In genomic region chr3:126872701-126873100, GRCh38 we compare ENCODE assay signal across 25 cellular contexts.
DNase-seq lines count a peak whose midpoint lies in the region; ATAC-seq, FAIRE-seq and TF ChIP-seq lines count a peak whose summit lies in the region.
"Had no signal": no experiment of that assay in that cellular context is flagged by ENCODE, and none has a peak within 500 bp of the region (broad histone marks: within the 10 kb centered on the region; RNA-seq: fewer than 3 reads in every experiment).

No MANE protein-coding gene starts in this region.

- no peaks in the 10 kb centered on the region for H3K9me3 Mint-ChIP-seq in MCF 10A (ENCODE audit: unreplicated experiment)
- no peaks in the 10 kb centered on the region for H3K9me3 Mint-ChIP-seq in neural crest cell
- H3K9me3 Mint-ChIP-seq: CD4-positive, alpha-beta memory T cell had no signal

- no peaks in the 10 kb centered on the region for H3K36me3 Mint-ChIP-seq in MCF 10A (ENCODE audit: insufficient read depth, unreplicated experiment)
- peaks cover 4% of the 10 kb centered on the region for H3K36me3 Mint-ChIP-seq in neural crest cell (ENCODE audit: low read depth)
- H3K36me3 Mint-ChIP-seq: CD14-positive monocyte had no signal

- no peaks in the 10 kb centered on the region for H3K4me1 ChIP-seq in mammary epithelial cell (ENCODE audit: insufficient read depth, low read length)
- H3K4me1 ChIP-seq in H1 (replicated peaks in 1 of 4; ENCODE audit: control insufficient read depth in 3 of 4, insufficient read depth in 4 of 4, low read length in 3 of 4), result no peaks in the 10 kb centered on the region
- H3K4me1 ChIP-seq: A549; BLaER1 treated with 17β-estradiol and CSF1 and Interleukin-3, amounts not matched to agents 10 nM and 100 nM had no signal

- no peak overlapping the region for H3K14ac ChIP-seq in H1 (ENCODE audit: insufficient read length)

- no peak overlapping the region for H4K91ac ChIP-seq in H1 (replicated peaks; ENCODE audit: insufficient read length, low read length)

- H3K18ac ChIP-seq in H1 (ENCODE audit: extremely low read depth, low read length), result no peak overlapping the region

- 0 out of 2 replicates have a peak overlapping the region, but pooled peaks have one; percentile 2 for H2BK12ac ChIP-seq in H1 (ENCODE audit: low read depth, low read length)

- H3K79me2 ChIP-seq in mammary epithelial cell (ENCODE audit: insufficient read depth, low read length) (no peaks in the 10 kb centered on the region), H1 (ENCODE audit: control insufficient read depth in 1 of 2, insufficient read depth in 2 of 2, low read length in 2 of 2) (no peaks in the 10 kb centered on the region)

- in situ Hi-C loops in mammary epithelial cell (cut with MboI; ENCODE audit: low sequenced_read_pairs in 2 of 2), result no loop called here

- no peak overlapping the region for H3K4ac ChIP-seq in H1 (replicated peaks; ENCODE audit: insufficient read length, low read depth, low read length)

- intact Hi-C loops in MCF 10A (cut with micrococcal nuclease) (no loop called here), mammary epithelial cell (cut with micrococcal nuclease) (no loop called here)

- no peak for TF ChIP-seq EP300 in H1 (IDR thresholded peaks at IDR 0.05; ENCODE audit: borderline replicate concordance in 1 of 2, low read depth in 2 of 2, low read length in 2 of 2)

- H3K27ac Mint-ChIP-seq in MCF 10A (ENCODE audit: low read depth, unreplicated experiment) (no peak overlapping the region), neural crest cell (ENCODE audit: unreplicated experiment) (peak overlapping the region; percentile 91)
- H3K27ac Mint-ChIP-seq: CD14-positive monocyte had no signal

- ATAC-seq in left lobe of liver (no peak), HG02885 (IDR thresholded peaks at IDR 0.05; ENCODE audit: poor library complexity, unreplicated experiment) (no peak), GM21423 (IDR thresholded peaks at IDR 0.05; ENCODE audit: unreplicated experiment) (no peak)
- ATAC-seq: A549, GM12878 had no signal

- no peak for TF ChIP-seq RAD21 in H1 (IDR thresholded peaks at IDR 0.05 in 1 of 2, conservative IDR thresholded peaks at IDR 0.05 in 1 of 2; ENCODE audit: low read depth in 2 of 2, low read length in 2 of 2)

- H4K5ac ChIP-seq in H1 (ENCODE audit: insufficient read length, low read depth, low read length), result no peak overlapping the region

- CTCF ChIA-PET in MCF 10A (lab: Yijun Ruan, JAX), result no interaction called here
- CTCF ChIA-PET in mammary epithelial cell (lab: Charles Lee; ENCODE audit: low non-redundant PET), result no interaction called here
- CTCF ChIA-PET in H1 (lab: Charles Lee; ENCODE audit: partially characterized antibody), result interaction anchor here (1.9 to 2.2 kb wide), 2 partner anchors 10 to 15 kb away, joined by 4 to 5 read pairs; no protein-coding TSS in a partner anchor

- no peaks in the 10 kb centered on the region for H3K36me3 ChIP-seq in mammary epithelial cell (ENCODE audit: insufficient read depth, low read length)
- H3K36me3 ChIP-seq in H1 (ENCODE audit: control insufficient read depth in 2 of 4, insufficient read depth in 4 of 4, low read length in 3 of 4), result no peaks in the 10 kb centered on the region
- H3K36me3 ChIP-seq: BE2C had no signal

- TF ChIP-seq POLR2A in H1 (IDR thresholded peaks at IDR 0.05; ENCODE audit: control extremely low read depth in 1 of 2, low read depth in 2 of 2, low read length in 2 of 2), result no peak

- H3K9ac ChIP-seq in mammary epithelial cell (ENCODE audit: insufficient read depth, low read length) (no peak overlapping the region), H1 (replicated peaks in 1 of 4; ENCODE audit: extremely low read depth in 1 of 4, low read depth in 3 of 4, low read length in 3 of 4) (no peak overlapping the region)
- H3K9ac ChIP-seq: BLaER1 treated with 17β-estradiol and CSF1 and Interleukin-3, amounts not matched to agents 10 nM and 100 nM had no signal

- no TSS peak for BruUV-seq in MCF 10A (replicated peaks; lab: Mats Ljungman, UMichigan)
- BruUV-seq in mammary epithelial cell (replicated peaks; lab: Mats Ljungman, UMichigan), result no TSS peak

- H2BK120ac ChIP-seq in H1 (replicated peaks; ENCODE audit: low read depth, low read length), result no peak overlapping the region

- dilution Hi-C loops in mammary epithelial cell (cut with HindIII; ENCODE audit: low sequenced_read_pairs), result no loop called here

- H4K8ac ChIP-seq in H1 (ENCODE audit: extremely low read depth, insufficient read depth, low read length), result no peak overlapping the region

- H3K4me1 Mint-ChIP-seq in MCF 10A (ENCODE audit: insufficient read depth, unreplicated experiment), result peaks cover 7% of the 10 kb centered on the region
- H3K4me1 Mint-ChIP-seq in neural crest cell, result no peaks in the 10 kb centered on the region
- H3K4me1 Mint-ChIP-seq: CD14-positive monocyte; CD4-positive, alpha-beta memory T cell had no signal

- H3K4me2 ChIP-seq in mammary epithelial cell (ENCODE audit: insufficient read depth, low read depth, low read length) (no peak overlapping the region), H1 (ENCODE audit: insufficient read depth in 1 of 2, low read depth in 2 of 2, low read length in 2 of 2) (no peak overlapping the region)
- H3K4me2 ChIP-seq: A549; BLaER1 treated with 17β-estradiol and CSF1 and Interleukin-3, amounts not matched to agents 10 nM and 100 nM had no signal

- no peak overlapping the region for H3K4me3 Mint-ChIP-seq in MCF 10A (ENCODE audit: unreplicated experiment)
- no peak overlapping the region for H3K4me3 Mint-ChIP-seq in neural crest cell
- H3K4me3 Mint-ChIP-seq: CD14-positive monocyte; CD4-positive, alpha-beta memory T cell had no signal

- POLR2A ChIA-PET in MCF 10A (lab: Yijun Ruan, JAX) (no interaction called here), H1 (lab: Charles Lee; ENCODE audit: partially characterized antibody) (no interaction called here)

- H3K27me3 ChIP-seq in mammary epithelial cell (ENCODE audit: insufficient read depth, low read length) (no peaks in the 10 kb centered on the region), H1 (replicated peaks in 1 of 4; ENCODE audit: control insufficient read depth in 3 of 4, extremely low read depth in 1 of 4, insufficient read depth in 3 of 4, low read length in 3 of 4) (no peaks in the 10 kb centered on the region)
- H3K27me3 ChIP-seq: BE2C; BLaER1 treated with 17β-estradiol and CSF1 and Interleukin-3, amounts not matched to agents 10 nM and 100 nM had no signal

- H3K27ac ChIP-seq in mammary epithelial cell (ENCODE audit: insufficient read depth, low read depth, low read length) (no peak overlapping the region), H1 (ENCODE audit: low read depth, low read length) (no peak overlapping the region)
- H3K27ac ChIP-seq: A549; BLaER1 treated with 17β-estradiol and CSF1 and Interleukin-3, amounts not matched to agents 10 nM and 100 nM had no signal

- WGBS in mammary epithelial cell (ENCODE audit: low coverage, missing lambda C conversion rate), result 81% methylated on average over 6 of the region's 6 CpGs
- WGBS in H1 (ENCODE audit: extremely low coverage in 1 of 2, insufficient coverage in 1 of 2, insufficient read length in 1 of 2, insufficient replicate concordance in 2 of 2, low coverage in 1 of 2, low lambda C conversion rate in 2 of 2, missing lambda C conversion rate in 1 of 2), 2 experiments, result 81% methylated on average over 6 of the region's 6 CpGs; no CpG with 5 or more reads in 1 of the 2 experiments

- H3K4me3 ChIP-seq in mammary epithelial cell (replicated peaks in 1 of 3; ENCODE audit: insufficient read depth in 1 of 3, low read depth in 2 of 3, low read length in 3 of 3) (no peak overlapping the region), H1 (ENCODE audit: extremely low read depth in 1 of 4, insufficient read depth in 2 of 4, low read depth in 3 of 4, low read length in 4 of 4) (no peak overlapping the region)
- H3K4me3 ChIP-seq: A549; BLaER1 treated with 17β-estradiol and CSF1 and Interleukin-3, amounts not matched to agents 10 nM and 100 nM; GM12878 had no signal

- no peaks in the 10 kb centered on the region for H3K9me3 ChIP-seq in mammary epithelial cell (replicated peaks; ENCODE audit: insufficient read depth, low read length)
- H3K9me3 ChIP-seq in H1 (ENCODE audit: insufficient read depth in 2 of 2, low read depth in 1 of 2, low read length in 1 of 2), result no peaks in the 10 kb centered on the region
- H3K9me3 ChIP-seq: A549; BE2C; BLaER1 treated with 17β-estradiol and CSF1 and Interleukin-3, amounts not matched to agents 10 nM and 100 nM had no signal

- no peak overlapping the region for H2BK20ac ChIP-seq in H1 (ENCODE audit: low read length)

- peak; percentile 30 for DNase-seq in MCF 10A (ENCODE audit: unreplicated experiment)
- no peak for DNase-seq in mammary epithelial cell
- no peak for DNase-seq in H1 (ENCODE audit: low read depth in 1 of 2, low spot score in 2 of 2)
- peak; percentile 7 for DNase-seq in left lobe of liver (ENCODE audit: low spot score)
- no peak for DNase-seq in neural crest cell (ENCODE audit: low read depth, low spot score)
- no peak for DNase-seq in CD1c-positive myeloid dendritic cell (ENCODE audit: extremely low spot score)
- DNase-seq: 8988T; ACHN; AML-193; BE2C; Calu3; CD4-positive, alpha-beta memory T cell; COR-L47; EL; GDM1; GOT3; H7; HCEC 1CT had no signal

- no peak overlapping the region for H3K23ac ChIP-seq in H1 (ENCODE audit: insufficient read length)

- H3K23me2 ChIP-seq in H1 (ENCODE audit: low read depth, low read length), result no peaks in the 10 kb centered on the region

- no peaks in the 10 kb centered on the region for H3K27me3 Mint-ChIP-seq in MCF 10A (ENCODE audit: insufficient read depth, unreplicated experiment)
- no peaks in the 10 kb centered on the region for H3K27me3 Mint-ChIP-seq in neural crest cell (ENCODE audit: low read depth)
- H3K27me3 Mint-ChIP-seq: CD4-positive, alpha-beta memory T cell had no signal

- no peak overlapping the region for H2AK5ac ChIP-seq in H1 (ENCODE audit: low read depth, low read length)

- H2BK15ac ChIP-seq in H1 (ENCODE audit: low read length), result no peak overlapping the region

- H4K20me1 ChIP-seq in mammary epithelial cell (ENCODE audit: insufficient read depth, low read length) (no peaks in the 10 kb centered on the region), H1 (replicated peaks in 1 of 2; ENCODE audit: control insufficient read depth in 1 of 2, insufficient read depth in 2 of 2, low read length in 2 of 2) (no peaks in the 10 kb centered on the region)

- no peak for FAIRE-seq in H1 (lab: Jason Lieb, UNC)
- FAIRE-seq: A549, GM12878, GM19239 had no signal

- TF ChIP-seq CTCF in MCF 10A (IDR thresholded peaks at IDR 0.05; ENCODE audit: unreplicated experiment), result no peak
- TF ChIP-seq CTCF in mammary epithelial cell (conservative IDR thresholded peaks at IDR 0.05 in 1 of 2, IDR thresholded peaks at IDR 0.05 in 1 of 2; ENCODE audit: extremely low read depth in 1 of 2, insufficient read depth in 1 of 2, low read depth in 1 of 2, low read length in 2 of 2), result no peak
- no peak for TF ChIP-seq CTCF in H1 (IDR thresholded peaks at IDR 0.05; ENCODE audit: control extremely low read depth in 1 of 3, insufficient read depth in 1 of 3, low read depth in 1 of 3, low read length in 3 of 3)
- TF ChIP-seq CTCF in neural crest cell (conservative IDR thresholded peaks at IDR 0.05), result no peak

- H3K79me1 ChIP-seq in H1 (ENCODE audit: low read depth, low read length), result no peaks in the 10 kb centered on the region

- H2AFZ ChIP-seq in mammary epithelial cell (ENCODE audit: low read depth, low read length) (no peak overlapping the region), H1 (ENCODE audit: low read length) (no peak overlapping the region)

- H3K56ac ChIP-seq in H1 (replicated peaks; ENCODE audit: insufficient read length, low read depth, low read length), result no peak overlapping the region

- 0 out of 2 replicates have a peak overlapping the region, but pooled peaks have one; percentile 48 for H2BK5ac ChIP-seq in H1 (ENCODE audit: low read depth, low read length)

Comparison
In these comparisons a context has a peak if more than half of its experiments do, and no peak if none do; other contexts are left out.
1. DNase-seq: peak in MCF 10A (single experiment) and left lobe of liver (single experiment); none in mammary epithelial cell (single experiment), H1 (0 of 2), neural crest cell (single experiment) and CD1c-positive myeloid dendritic cell (single experiment).